In genomic region chr2:60168247-60168646, GRCh38 we compare ENCODE assay signal across 9 cellular contexts.
"Had no signal": no experiment of that assay in that cellular context is flagged by ENCODE, and none has a peak within 500 bp of the region (broad histone marks: within the 10 kb centered on the region; RNA-seq: fewer than 3 reads in every experiment).

No MANE protein-coding gene starts in this region.

- H2AFZ ChIP-seq: GM23248 had no signal

- H3K36me3 ChIP-seq: HAP-1 had no signal

- H3K27ac ChIP-seq: GM23248, HL-60 had no signal

- H3K36me3 Mint-ChIP-seq: IgD-negative memory B cell had no signal

- H3K27ac Mint-ChIP-seq: HFFc6, IgD-negative memory B cell had no signal

- H3K4me3 Mint-ChIP-seq: HFFc6 had no signal

- H3K4me3 ChIP-seq: GM23248, HAP-1 had no signal

- ATAC-seq: HCT116, HepG2 had no signal

- H3K9me3 ChIP-seq: HAP-1 had no signal

- H3K9me3 Mint-ChIP-seq: IgD-negative memory B cell had no signal

- H3K27me3 Mint-ChIP-seq: IgD-negative memory B cell had no signal

- H3K4me1 ChIP-seq: HAP-1 had no signal

- H3K9ac ChIP-seq: GM23248 had no signal

- DNase-seq: GM23248, GOT3, H7, HFFc6 had no signal
